In genomic region chr5:69006030-69006429, GRCh38 we compare ENCODE assay signal across 26 cellular contexts.
"Had no signal": no experiment of that assay in that cellular context is flagged by ENCODE, and none has a peak within 500 bp of the region (broad histone marks: within the 10 kb centered on the region; RNA-seq: fewer than 3 reads in every experiment).

No MANE protein-coding gene starts in this region.

- DNase-seq: activated B cell treated with CpG ODN at 0.5 μM for 24 hours; activated CD4-positive, alpha-beta T cell treated with anti-CD3 and anti-CD28 coated beads for 1 hour; activated CD4-positive, alpha-beta T cell treated with anti-CD3 and anti-CD28 coated beads, Interleukin-2, amount 10 ng/mL, durations not matched to agents 24 days and 14 days; activated CD4-positive, alpha-beta T cell treated with anti-CD3 and anti-CD28 coated beads, Interleukin-2, amount 50 U/mL, for 48 hours; activated CD8-positive, alpha-beta memory T cell treated with anti-CD3 and anti-CD28 coated beads, Interleukin-2, amount 10 ng/mL, durations not matched to agents 7 days and 5 days; activated effector memory CD4-positive, alpha-beta T cell treated with Interleukin-2 at 50 U/mL for 16 hours; activated naive CD4-positive, alpha-beta T cell; activated T-cell treated with anti-CD3 and anti-CD28 coated beads, Interleukin-2, amount 50 U/mL, for 24 hours; cerebellar nuclear complex; Karpas-422; MM.1S; NCI-H1105 treated with DMSO at 0.1 percent for 48 hours; NCI-H1436 treated with DMSO at 0.1 percent for 48 hours; NCI-H187; NCI-H2081; NCI-H446; NCI-H524; Peyer's patch; Right ventricle myocardium superior; SJCRH30; SW 1271 had no signal

- H3K9me3 Mint-ChIP-seq: activated B cell treated with CpG ODN at 0.5 μM for 24 hours; activated CD4-positive, alpha-beta T cell treated with anti-CD3 and anti-CD28 coated beads, Interleukin-2, amount 10 ng/mL, durations not matched to agents 24 days and 14 days; activated naive CD4-positive, alpha-beta T cell treated with anti-CD3 and anti-CD28 coated beads, Interleukin-2, amount 50 U/mL, for 24 hours; activated T-cell treated with anti-CD3 and anti-CD28 coated beads, Interleukin-2, amount 50 U/mL, for 24 hours; activated T-helper 1 cell treated with anti-CD3 and anti-CD28 coated beads, Interleukin-12 subunit alpha, Interleukin-12 subunit beta, Interleukin-2, Interleukin-4 antibody, amounts not matched to agents 30 ng/mL and 10 ng/mL and 1 ng/mL, durations not matched to agents 14 hours and 24 hours and 36 hours had no signal

- H3K27ac ChIP-seq: Peyer's patch, RWPE1, SJCRH30 had no signal

- H3K9me3 ChIP-seq: Peyer's patch, SJCRH30 had no signal

- H3K4me1 Mint-ChIP-seq: activated B cell treated with CpG ODN at 0.5 μM for 24 hours; activated CD4-positive, alpha-beta T cell treated with anti-CD3 and anti-CD28 coated beads, Interleukin-2, amount 10 ng/mL, durations not matched to agents 24 days and 14 days; activated CD8-positive, alpha-beta memory T cell treated with anti-CD3 and anti-CD28 coated beads, Interleukin-2, amount 10 ng/mL, durations not matched to agents 7 days and 5 days; activated naive CD4-positive, alpha-beta T cell treated with anti-CD3 and anti-CD28 coated beads, Interleukin-2, amount 50 U/mL, for 24 hours had no signal

- H3K27me3 ChIP-seq: Peyer's patch, SJCRH30 had no signal

- ATAC-seq: activated CD8-positive, alpha-beta memory T cell treated with anti-CD3 and anti-CD28 coated beads, Interleukin-2, amount 10 ng/mL, durations not matched to agents 7 days and 5 days; SK-N-SH treated with all-trans-retinoic acid at 6 μM for 48 hours had no signal

- H3K36me3 ChIP-seq: Peyer's patch, SJCRH30 had no signal

- H3K4me3 Mint-ChIP-seq: activated B cell treated with CpG ODN at 0.5 μM for 24 hours; activated CD4-positive, alpha-beta T cell treated with anti-CD3 and anti-CD28 coated beads, Interleukin-2, amount 10 ng/mL, durations not matched to agents 24 days and 14 days; activated CD8-positive, alpha-beta memory T cell treated with anti-CD3 and anti-CD28 coated beads, Interleukin-2, amount 10 ng/mL, durations not matched to agents 7 days and 5 days; activated naive CD4-positive, alpha-beta T cell treated with anti-CD3 and anti-CD28 coated beads, Interleukin-2, amount 50 U/mL, for 24 hours; activated T-cell treated with anti-CD3 and anti-CD28 coated beads, Interleukin-2, amount 50 U/mL, for 24 hours; activated T-helper 1 cell treated with anti-CD3 and anti-CD28 coated beads, Interleukin-12 subunit alpha, Interleukin-12 subunit beta, Interleukin-2, Interleukin-4 antibody, amounts not matched to agents 30 ng/mL and 10 ng/mL and 1 ng/mL, durations not matched to agents 14 hours and 24 hours and 36 hours; brain had no signal

- H3K4me3 ChIP-seq: Peyer's patch, SJCRH30 had no signal

- H3K27ac Mint-ChIP-seq: activated B cell treated with CpG ODN at 0.5 μM for 24 hours; activated CD4-positive, alpha-beta T cell treated with anti-CD3 and anti-CD28 coated beads, Interleukin-2, amount 10 ng/mL, durations not matched to agents 24 days and 14 days; activated CD8-positive, alpha-beta memory T cell treated with anti-CD3 and anti-CD28 coated beads, Interleukin-2, amount 10 ng/mL, durations not matched to agents 7 days and 5 days; activated naive CD4-positive, alpha-beta T cell treated with anti-CD3 and anti-CD28 coated beads, Interleukin-2, amount 50 U/mL, for 24 hours; activated T-cell treated with anti-CD3 and anti-CD28 coated beads, Interleukin-2, amount 50 U/mL, for 24 hours; activated T-helper 1 cell treated with anti-CD3 and anti-CD28 coated beads, Interleukin-12 subunit alpha, Interleukin-12 subunit beta, Interleukin-2, Interleukin-4 antibody, amounts not matched to agents 30 ng/mL and 10 ng/mL and 1 ng/mL, durations not matched to agents 14 hours and 24 hours and 36 hours had no signal

- H3K36me3 Mint-ChIP-seq: activated CD8-positive, alpha-beta memory T cell treated with anti-CD3 and anti-CD28 coated beads, Interleukin-2, amount 10 ng/mL, durations not matched to agents 7 days and 5 days; activated naive CD4-positive, alpha-beta T cell treated with anti-CD3 and anti-CD28 coated beads, Interleukin-2, amount 50 U/mL, for 24 hours; brain had no signal
